Comparison of ENCODE assay signal across 1 cellular context in genomic region chr2:46967990-46968647, GRCh38.
TF ChIP-seq lines count a peak whose summit lies in the region.

No MANE protein-coding gene starts in this region.

TF ChIP-seq in HCT116, 20 proteins besides CTCF, POLR2A, EP300 and RAD21:
- TF ChIP-seq REST (IDR thresholded peaks at IDR 0.05; ENCODE audit: low read depth), result no peak
- TF ChIP-seq CEBPB (IDR thresholded peaks at IDR 0.05; ENCODE audit: low read depth), result no peak
- no peak for TF ChIP-seq ZNF274 (IDR thresholded peaks at IDR 0.05; ENCODE audit: low read depth, low read length)
- peak; percentile 64 for TF ChIP-seq YY1 (IDR thresholded peaks at IDR 0.05; ENCODE audit: extremely low read depth, insufficient replicate concordance, low read depth, low read length)
- TF ChIP-seq JUND (IDR thresholded peaks at IDR 0.05), result peak; percentile 91
- TF ChIP-seq SRF (IDR thresholded peaks at IDR 0.05; ENCODE audit: low read depth), result peak; percentile 31; the same call in 1 of the 2 replicates
- TF ChIP-seq TCF7L2 (IDR thresholded peaks at IDR 0.05; ENCODE audit: borderline replicate concordance, extremely low read depth, insufficient read depth, insufficient read length), result peak; percentile 95
- TF ChIP-seq CBX3 (IDR thresholded peaks at IDR 0.05; ENCODE audit: low read depth), result peak; percentile 67; the same call in 1 of the 2 replicates
- TF ChIP-seq ZBTB33 (IDR thresholded peaks at IDR 0.05; ENCODE audit: extremely low read depth, insufficient replicate concordance, low read length), result no peak
- no peak for TF ChIP-seq EGR1 (IDR thresholded peaks at IDR 0.05; ENCODE audit: low read depth)
- TF ChIP-seq ZFX (IDR thresholded peaks at IDR 0.05), result no peak
- no peak; the same call in 1 of the 2 replicates for TF ChIP-seq SIN3A (IDR thresholded peaks at IDR 0.05; ENCODE audit: low read depth)
- TF ChIP-seq EZH2phosphoT487 (IDR thresholded peaks at IDR 0.05; ENCODE audit: borderline replicate concordance), result no peak
- TF ChIP-seq ATF3 (IDR thresholded peaks at IDR 0.05), result no peak
- peak; percentile 51; the same call in 1 of the 2 replicates for TF ChIP-seq POLR2AphosphoS5 (IDR thresholded peaks at IDR 0.05; ENCODE audit: low read depth, low read length)
- TF ChIP-seq MAX (IDR thresholded peaks at IDR 0.05), result peak; percentile 13; the same call in 1 of the 2 replicates
- TF ChIP-seq SP1 (IDR thresholded peaks at IDR 0.05; ENCODE audit: low read depth), result peak; percentile 72
- peak; percentile 88 for TF ChIP-seq FOSL1 (IDR thresholded peaks at IDR 0.05; ENCODE audit: low read depth)
- TF ChIP-seq ELF1 (IDR thresholded peaks at IDR 0.05; ENCODE audit: borderline replicate concordance, low read depth), result no peak
- no peak for TF ChIP-seq EZH2 (IDR thresholded peaks at IDR 0.05)
